8 cellular contexts compared by ENCODE assay signal in genomic region chr1:210584439-210585113, GRCh38.
DNase-seq lines count a peak whose midpoint lies in the region; TF ChIP-seq lines count a peak whose summit lies in the region.

No MANE protein-coding gene starts in this region.

- H4K20me1 ChIP-seq in SK-N-SH (ENCODE audit: insufficient read depth) = no peaks in the 10 kb centered on the region

- H3K27me3 ChIP-seq in SK-N-SH (ENCODE audit: insufficient read depth) (no peaks in the 10 kb centered on the region), vagina (no peaks in the 10 kb centered on the region)

- whole genome bisulfite sequencing in SK-N-SH (ENCODE audit: low lambda C conversion rate) = 11% methylated on average over 3 of the region's 3 CpGs

- H3K4me3 ChIP-seq in HFF-Myc (replicated peaks; ENCODE audit: low read depth, low read length) (no peak overlapping the region), SK-N-SH (ENCODE audit: low read depth in 2 of 2, low read length in 1 of 2) (no peak overlapping the region), vagina (no peak overlapping the region)

- no peaks in the 10 kb centered on the region for H3K9me3 Mint-ChIP-seq in activated naive CD4-positive, alpha-beta T cell treated with anti-CD3 and anti-CD28 coated beads, Interleukin-2, amount 10 ng/mL, durations not matched to agents 7 days and 5 days

- no peak overlapping the region for H3K9ac ChIP-seq in SK-N-SH

- H2AFZ ChIP-seq in SK-N-SH (ENCODE audit: low read depth) = no peak overlapping the region

- H3K4me1 Mint-ChIP-seq in activated naive CD4-positive, alpha-beta T cell treated with anti-CD3 and anti-CD28 coated beads, Interleukin-2, amount 10 ng/mL, durations not matched to agents 7 days and 5 days = peaks cover 6% of the 10 kb centered on the region

- H3K36me3 ChIP-seq in SK-N-SH (replicated peaks in 1 of 2; ENCODE audit: control insufficient read depth in 1 of 2, insufficient read depth in 2 of 2, low read length in 1 of 2) (no peaks in the 10 kb centered on the region), vagina (no peaks in the 10 kb centered on the region)

- no peaks in the 10 kb centered on the region for H3F3A ChIP-seq in SK-N-SH (replicated peaks; ENCODE audit: insufficient read depth)

- H3K4me3 Mint-ChIP-seq in activated naive CD4-positive, alpha-beta T cell treated with anti-CD3 and anti-CD28 coated beads, Interleukin-2, amount 10 ng/mL, durations not matched to agents 7 days and 5 days = no peak overlapping the region

- TF ChIP-seq CTCF in HFF-Myc (IDR thresholded peaks at IDR 0.05; ENCODE audit: low read depth, low read length, missing control alignments) = peak; percentile 77
- peak; percentile 88 for TF ChIP-seq CTCF in SK-N-SH (IDR thresholded peaks at IDR 0.05)
- TF ChIP-seq CTCF in vagina (IDR thresholded peaks at IDR 0.05) = peak; percentile 34 to 52 (median 44)

- peaks cover 1% of the 10 kb centered on the region for H3K27me3 Mint-ChIP-seq in activated naive CD4-positive, alpha-beta T cell treated with anti-CD3 and anti-CD28 coated beads, Interleukin-2, amount 10 ng/mL, durations not matched to agents 7 days and 5 days

- no peak overlapping the region for H3K4me2 ChIP-seq in SK-N-SH

- H3K9me2 ChIP-seq in SK-N-SH = no peaks in the 10 kb centered on the region

- H3K27ac Mint-ChIP-seq in activated naive CD4-positive, alpha-beta T cell treated with anti-CD3 and anti-CD28 coated beads, Interleukin-2, amount 10 ng/mL, durations not matched to agents 7 days and 5 days = no peak overlapping the region

- CTCF ChIA-PET in SK-N-SH (lab: Yijun Ruan, JAX) = interaction anchor here (0.6 to 9.7 kb wide), 27 partner anchors 9 to 571 kb away, joined by 3 to 227 read pairs (median 5); partner anchors contain the start of gene KCNH1
- CTCF ChIA-PET in activated naive CD4-positive, alpha-beta T cell treated with anti-CD3 and anti-CD28 coated beads, Interleukin-2, amount 10 ng/mL, durations not matched to agents 7 days and 5 days (lab: Charles Lee) = interaction anchor here (0.8 to 3.7 kb wide), 13 partner anchors 15 to 581 kb away, joined by 3 to 19 read pairs (median 4); partner anchors contain the start of gene KCNH1

- H3K36me3 Mint-ChIP-seq in activated naive CD4-positive, alpha-beta T cell treated with anti-CD3 and anti-CD28 coated beads, Interleukin-2, amount 10 ng/mL, durations not matched to agents 7 days and 5 days = no peaks in the 10 kb centered on the region

- TF ChIP-seq POLR2A in vagina (IDR thresholded peaks at IDR 0.05) = no peak

- H3K9me3 ChIP-seq in SK-N-SH (no peaks in the 10 kb centered on the region), vagina (no peaks in the 10 kb centered on the region)

- no peaks in the 10 kb centered on the region for H3K79me2 ChIP-seq in SK-N-SH (ENCODE audit: insufficient read depth)

- intact Hi-C loops in head of caudate nucleus (cut with DNase I) (loop anchor here (2.0 kb wide), 1 partner anchor 550 kb away; the partner anchor contains the start of gene KCNH1), posterior vena cava (cut with DNase I) (no loop called here), vagina (cut with DNase I) (loop anchor here (1.0 kb wide), 1 partner anchor 550 kb away; the partner anchor contains the start of gene KCNH1)

- peaks cover 0 to 16% of the 10 kb centered on the region in 2 experiments; a peak in 2 of 4 replicates for H3K4me1 ChIP-seq in SK-N-SH (ENCODE audit: control insufficient read depth in 1 of 2, insufficient read depth in 2 of 2, low read depth in 1 of 2, low read length in 1 of 2)
- H3K4me1 ChIP-seq in vagina = no peaks in the 10 kb centered on the region

- H3K27ac ChIP-seq in SK-N-SH (ENCODE audit: low read depth in 2 of 2, low read length in 1 of 2) (peak overlapping the region in 1 of 2 experiments; percentile 95; a peak in 2 of 4 replicates), vagina (no peak overlapping the region)

- DNase-seq in GF-D8 (lab: John Stamatoyannopoulos, UW) (peak; percentile 37), HFF-Myc (ENCODE audit: extremely low read depth, low read depth) (peak; percentile 50), NCI-H1092 (lab: John Stamatoyannopoulos, UW) (peak; percentile 98), SK-N-SH (peak; percentile 75), head of caudate nucleus (peak; percentile 84 to 99 (median 95)), posterior vena cava (ENCODE audit: low spot score) (peak; percentile 87), vagina (ENCODE audit: extremely low spot score in 2 of 2) (no peak)
- DNase-seq in activated naive CD4-positive, alpha-beta T cell treated with anti-CD3 and anti-CD28 coated beads, Interleukin-2, amount 10 ng/mL, durations not matched to agents 7 days and 5 days = peak; percentile 81

- peak in 1 of 2 experiments; percentile 90; a peak in 2 of 4 replicates for TF ChIP-seq EP300 in SK-N-SH (IDR thresholded peaks at IDR 0.05; ENCODE audit: borderline replicate concordance in 1 of 2, low read depth in 1 of 2, low read length in 1 of 2)

- TF ChIP-seq RAD21 in SK-N-SH (IDR thresholded peaks at IDR 0.05; ENCODE audit: low read length) = peak; percentile 98

- POLR2A ChIA-PET in SK-N-SH (lab: Yijun Ruan, JAX) = interaction anchor here (1.4 to 3.1 kb wide), 2 partner anchors 79 to 549 kb away, joined by 6 to 12 read pairs; partner anchors contain the start of gene KCNH1

TF ChIP-seq in SK-N-SH, 30 proteins besides CTCF, POLR2A, EP300 and RAD21:
- peak; percentile 87 for TF ChIP-seq FOXJ3 (CRISPR knock-in tag; IDR thresholded peaks at IDR 0.05)
- no peak for TF ChIP-seq POLR2AphosphoS5 (IDR thresholded peaks at IDR 0.05; ENCODE audit: low read depth, low read length)
- TF ChIP-seq GATA2 (CRISPR knock-in tag; IDR thresholded peaks at IDR 0.05) = peak; percentile 88
- TF ChIP-seq CHD2 (IDR thresholded peaks at IDR 0.05; ENCODE audit: low read length, partially characterized antibody) = peak; percentile 21
- TF ChIP-seq MXI1 (IDR thresholded peaks at IDR 0.05; ENCODE audit: low read depth, low read length) = peak; percentile 57
- TF ChIP-seq NFIC (IDR thresholded peaks at IDR 0.05; ENCODE audit: borderline replicate concordance) = peak; percentile 81
- peak; percentile 95 for TF ChIP-seq RCOR1 (IDR thresholded peaks at IDR 0.05; ENCODE audit: low read length)
- TF ChIP-seq PBX3 (IDR thresholded peaks at IDR 0.05) = peak; percentile 44; the same call in 1 of the 2 replicates
- no peak for TF ChIP-seq EZH2phosphoT487 (IDR thresholded peaks at IDR 0.05; ENCODE audit: borderline replicate concordance, low read depth)
- no peak for TF ChIP-seq TAF1 (IDR thresholded peaks at IDR 0.05; ENCODE audit: borderline replicate concordance, low read depth, low read length)
- peak; percentile 92 for TF ChIP-seq SMC3 (IDR thresholded peaks at IDR 0.05; ENCODE audit: low read depth, low read length)

Comparison
In these comparisons a context has a peak if more than half of its experiments do, and no peak if none do; other contexts are left out.
1. DNase-seq: peak in GF-D8 (single experiment), HFF-Myc (single experiment), NCI-H1092 (single experiment), SK-N-SH (single experiment), activated naive CD4-positive, alpha-beta T cell treated with anti-CD3 and anti-CD28 coated beads, Interleukin-2, amount 10 ng/mL, durations not matched to agents 7 days and 5 days (single experiment), head of caudate nucleus (42 of 42) and posterior vena cava (single experiment); none in vagina (0 of 2).
2. intact Hi-C loops: an anchor here in head of caudate nucleus (2.0 kb wide) and vagina (1.0 kb wide); none called in posterior vena cava.
3. Peak in every context shown above with its lines, with median percentiles within 50 percentile points of each other: CTCF ChIP-seq.